10 cellular contexts compared by ENCODE assay signal in the genomic region with DNA sequence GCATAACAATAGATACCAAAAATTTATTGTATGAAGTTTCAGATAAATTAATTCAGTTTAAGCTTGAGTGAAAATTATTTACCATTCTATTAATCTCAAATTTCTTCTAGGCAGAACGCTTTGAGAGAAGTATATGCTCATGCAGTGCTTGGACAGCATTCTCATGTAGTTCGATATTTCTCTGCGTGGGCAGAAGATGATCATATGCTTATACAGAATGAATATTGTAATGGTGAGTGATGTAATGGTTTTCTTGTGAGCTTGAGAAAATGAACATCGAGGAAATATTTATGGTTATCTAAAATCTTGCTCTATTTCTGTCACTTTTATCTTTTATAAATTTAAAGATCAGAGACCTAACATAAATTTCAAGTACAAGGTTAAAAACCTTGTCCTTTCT. TPM values are rescaled to one million over a fixed set of nuclear protein-coding genes. Genes with fewer than 3 reads are reported as not detected.
A peak's percentile ranks its signal among the peaks of the same experiment; 100 is the strongest.
DNase-seq lines count a peak whose midpoint lies in the region; ATAC-seq, FAIRE-seq and TF ChIP-seq lines count a peak whose summit lies in the region.
"Had no signal": no experiment of that assay in that cellular context is flagged by ENCODE, and none has a peak within 500 bp of the region (broad histone marks: within the 10 kb centered on the region; RNA-seq: fewer than 3 reads in every experiment).

No MANE protein-coding gene starts in this region.

- intact Hi-C loops in HepG2 (cut with micrococcal nuclease; ENCODE audit: unreplicated experiment) (no loop called here), right lobe of liver (cut with DNase I) (no loop called here)

- H3K4me3 ChIP-seq in HepG2 (replicated peaks in 1 of 3; ENCODE audit: insufficient read depth in 1 of 3, low read depth in 2 of 3, low read length in 3 of 3) (peak overlapping the region; percentile 78 to 90 (median 87); a peak in 4 of 6 replicates), right lobe of liver (no peak overlapping the region), astrocyte of the cerebellum (ENCODE audit: low read depth, low read length) (peak overlapping the region; percentile 84)

- DNase-seq in HepG2 (ENCODE audit: low spot score): no peak
- no peak for DNase-seq in right lobe of liver
- DNase-seq in astrocyte of the cerebellum (ENCODE audit: low read depth): no peak
- peak; percentile 44 for DNase-seq in kidney tubule cell (ENCODE audit: low spot score)
- DNase-seq in DMS79 (lab: John Stamatoyannopoulos, UW): no peak
- DNase-seq in activated naive CD4-positive, alpha-beta T cell treated with anti-CD3 and anti-CD28 coated beads, Interleukin-2, amount 50 U/mL, for 72 hours (ENCODE audit: low spot score in 2 of 2): no peak
- DNase-seq in hippocampal formation (lab: John Stamatoyannopoulos, UW): no peak
- DNase-seq in occipital lobe (lab: John Stamatoyannopoulos, UW): no peak
- DNase-seq: activated CD8-positive, alpha-beta memory T cell treated with anti-CD3 and anti-CD28 coated beads for 24 hours; NCI-H1930 had no signal

- peak overlapping the region; percentile 71 for H3K4me2 ChIP-seq in HepG2 (ENCODE audit: low read depth, low read length)

- POLR2A ChIA-PET in HepG2 (lab: Yijun Ruan, JAX): interaction anchor here (1.8 kb wide), 1 partner anchor 116 kb away, joined by 5 read pairs; a partner anchor contains a TSS

- TF ChIP-seq CTCF in HepG2 (CRISPR knock-in tag; IDR thresholded peaks at IDR 0.05) (no peak), right lobe of liver (IDR thresholded peaks at IDR 0.05) (no peak), astrocyte of the cerebellum (IDR thresholded peaks at IDR 0.05; ENCODE audit: low read depth, low read length, missing control alignments) (no peak)

- no peak for FAIRE-seq in HepG2 (lab: Jason Lieb, UNC)

- no peak overlapping the region for H3K27ac Mint-ChIP-seq in activated naive CD4-positive, alpha-beta T cell treated with anti-CD3 and anti-CD28 coated beads, Interleukin-2, amount 50 U/mL, for 72 hours

- no peaks in the 10 kb centered on the region for H3K9me3 ChIP-seq in HepG2 (ENCODE audit: low read length)
- no peaks in the 10 kb centered on the region for H3K9me3 ChIP-seq in right lobe of liver

- H3K9ac ChIP-seq in HepG2 (ENCODE audit: insufficient read depth, low read depth, low read length): peak overlapping the region; percentile 98

- peaks cover 50 to 69% of the 10 kb centered on the region in 2 donors for H3K36me3 Mint-ChIP-seq in activated naive CD4-positive, alpha-beta T cell treated with anti-CD3 and anti-CD28 coated beads, Interleukin-2, amount 50 U/mL, for 72 hours

- ATAC-seq in HepG2: no peak
- ATAC-seq in right lobe of liver: no peak
- ATAC-seq in activated naive CD4-positive, alpha-beta T cell treated with anti-CD3 and anti-CD28 coated beads, Interleukin-2, amount 50 U/mL, for 72 hours: no peak

- peaks cover 73% of the 10 kb centered on the region for H3K79me2 ChIP-seq in HepG2 (ENCODE audit: insufficient read depth, low read length)

- H3K4me1 ChIP-seq in HepG2 (ENCODE audit: insufficient read depth, low read length) (peaks cover 41% of the 10 kb centered on the region), right lobe of liver (peaks cover 0 to 22% (median 4%) of the 10 kb centered on the region in 4 donors)

- in situ Hi-C loops in HepG2 (cut with HindIII; ENCODE audit: extremely low pct_ligation_motif_present, low pct_unique_long_range_greater_than_20kb): no loop called here
- in situ Hi-C loops in astrocyte of the cerebellum (cut with HindIII; ENCODE audit: low sequenced_read_pairs): no loop called here

- H2AFZ ChIP-seq in HepG2 (ENCODE audit: low read length): no peak overlapping the region

- peaks cover 8 to 54% of the 10 kb centered on the region in 2 experiments for H3K36me3 ChIP-seq in HepG2 (replicated peaks in 1 of 2; ENCODE audit: control insufficient read depth in 1 of 2, insufficient read depth in 2 of 2, low read length in 2 of 2)
- peaks cover 0 to 10% (median 2%) of the 10 kb centered on the region in 4 donors for H3K36me3 ChIP-seq in right lobe of liver

- H4K20me1 ChIP-seq in HepG2 (ENCODE audit: insufficient read depth, low read length): peaks cover 7% of the 10 kb centered on the region; the same call in 1 of the 2 replicates

- TF ChIP-seq POLR2A in HepG2 (IDR thresholded peaks at IDR 0.05; ENCODE audit: insufficient read depth in 1 of 2, low read depth in 2 of 2, low read length in 2 of 2) (no peak), right lobe of liver (IDR thresholded peaks at IDR 0.05) (no peak)

- CTCF ChIA-PET in HepG2 (lab: Yijun Ruan, JAX; ENCODE audit: low intra/inter-chr PET ratio, low total read pairs): no interaction called here

- no TSS peak for BruUV-seq in HepG2 (replicated peaks; lab: Mats Ljungman, UMichigan)

- H3K27me3 ChIP-seq in HepG2 (ENCODE audit: control insufficient read depth in 1 of 2, insufficient read depth in 2 of 2, low read length in 2 of 2) (no peaks in the 10 kb centered on the region; a peak in 1 of 5 replicates), right lobe of liver (no peaks in the 10 kb centered on the region)

- WGBS in HepG2 (ENCODE audit: low lambda C conversion rate): 81% methylated on average over 4 of the region's 4 CpGs
- 60% methylated on average over 4 of the region's 4 CpGs for WGBS in right lobe of liver (ENCODE audit: insufficient coverage, low coverage, low lambda C conversion rate, missing lambda C conversion rate)

- TF ChIP-seq EP300 in HepG2 (IDR thresholded peaks at IDR 0.05; ENCODE audit: low read depth in 2 of 2, low read length in 2 of 2) (no peak), HepG2 (CRISPR knock-in tag; IDR thresholded peaks at IDR 0.05; ENCODE audit: borderline replicate concordance) (no peak)

- no peaks in the 10 kb centered on the region for H3K9me3 Mint-ChIP-seq in activated naive CD4-positive, alpha-beta T cell treated with anti-CD3 and anti-CD28 coated beads, Interleukin-2, amount 50 U/mL, for 72 hours

- no peak for TF ChIP-seq RAD21 in HepG2 (CRISPR knock-in tag; IDR thresholded peaks at IDR 0.05)

- H3K27ac ChIP-seq in HepG2 (ENCODE audit: extremely low read length, insufficient read depth, low read length): peak overlapping the region; percentile 100
- peak overlapping the region in 1 of 3 donors; percentile 25 for H3K27ac ChIP-seq in right lobe of liver

TF ChIP-seq in HepG2, 621 proteins besides CTCF, POLR2A, EP300 and RAD21 (continues in another document):
- TF ChIP-seq ISX (CRISPR knock-in tag; conservative IDR thresholded peaks at IDR 0.05) (no peak), ZFAT (CRISPR knock-in tag; conservative IDR thresholded peaks at IDR 0.05) (no peak), TAF15 (IDR thresholded peaks at IDR 0.05; ENCODE audit: low read depth, low read length, poor library complexity, severe bottlenecking) (no peak), ZEB1 (IDR thresholded peaks at IDR 0.05; ENCODE audit: insufficient replicate concordance, low read depth) (no peak), ZSCAN20 (CRISPR knock-in tag; IDR thresholded peaks at IDR 0.05; ENCODE audit: borderline replicate concordance) (no peak), ZNF180 (CRISPR knock-in tag; IDR thresholded peaks at IDR 0.05; ENCODE audit: borderline replicate concordance, low read depth) (no peak), ZNF773 (CRISPR knock-in tag; IDR thresholded peaks at IDR 0.05; ENCODE audit: borderline replicate concordance) (no peak), KDM5B (CRISPR knock-in tag; IDR thresholded peaks at IDR 0.05; ENCODE audit: borderline replicate concordance) (no peak), ZNF501 (CRISPR knock-in tag; IDR thresholded peaks at IDR 0.05) (no peak), ZNF761 (CRISPR knock-in tag; conservative IDR thresholded peaks at IDR 0.05) (no peak)
- TF ChIP-seq, protein P1, sequence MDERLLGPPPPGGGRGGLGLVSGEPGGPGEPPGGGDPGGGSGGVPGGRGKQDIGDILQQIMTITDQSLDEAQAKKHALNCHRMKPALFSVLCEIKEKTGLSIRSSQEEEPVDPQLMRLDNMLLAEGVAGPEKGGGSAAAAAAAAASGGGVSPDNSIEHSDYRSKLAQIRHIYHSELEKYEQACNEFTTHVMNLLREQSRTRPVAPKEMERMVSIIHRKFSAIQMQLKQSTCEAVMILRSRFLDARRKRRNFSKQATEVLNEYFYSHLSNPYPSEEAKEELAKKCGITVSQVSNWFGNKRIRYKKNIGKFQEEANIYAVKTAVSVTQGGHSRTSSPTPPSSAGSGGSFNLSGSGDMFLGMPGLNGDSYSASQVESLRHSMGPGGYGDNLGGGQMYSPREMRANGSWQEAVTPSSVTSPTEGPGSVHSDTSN (CRISPR knock-in tag; IDR thresholded peaks at IDR 0.05): no peak

RNA-seq across cellular contexts. Expression of a gene that starts 3.6 kb away (rescaled TPM):
- total RNA-seq in HepG2 (2016; rRNA removed; fragmentation: Illumina TruSeq; extraction: Trizol) (63.7 and 71.7 TPM in 2 replicates), right lobe of liver (10 to 100 TPM; 11.1 to 34.0 (median 19.5) TPM), occipital lobe (17.3 TPM)
- total RNA-seq in HepG2 (2016; cell fraction: cytosol; rRNA removed; fragmentation: Illumina TruSeq; extraction: Trizol; ENCODE audit: low read depth): 5.3 and 8.1 TPM in 2 replicates
- total RNA-seq in HepG2 (2016; cell fraction: insoluble cytoplasmic fraction; rRNA removed; fragmentation: Illumina TruSeq; extraction: Trizol): 59.2 and 62.0 TPM in 2 replicates
- total RNA-seq in HepG2 (2016; cell fraction: membrane; rRNA removed; fragmentation: Illumina TruSeq; extraction: Trizol): 16.3 and 20.1 TPM in 2 replicates
- 55.9 and 59.7 TPM in 2 replicates for total RNA-seq in HepG2 (2016; cell fraction: nucleus; rRNA removed; fragmentation: Illumina TruSeq; extraction: Trizol)
- polyA plus RNA-seq in HepG2 (2011; rRNA removed): 24.2 and 31.4 TPM in 2 replicates
- 9.9 and 15.9 TPM in 2 replicates for polyA plus RNA-seq in HepG2 (2011; cell fraction: cytosol; rRNA removed)
- polyA plus RNA-seq in HepG2 (2011; cell fraction: nucleus; rRNA removed): 19.4 and 21.7 TPM in 2 replicates
- 34.3 and 43.6 TPM in 2 replicates for polyA plus RNA-seq in HepG2 (2012)
- 1.5 and 1.7 TPM in 2 replicates for polyA plus RNA-seq in HepG2 (2016; cell fraction: cytosol; fragmentation: Illumina TruSeq; extraction: Trizol; ENCODE audit: low read depth)
- 55.1 and 60.7 TPM in 2 replicates for polyA plus RNA-seq in HepG2 (2016; cell fraction: insoluble cytoplasmic fraction; fragmentation: Illumina TruSeq; extraction: Trizol; ENCODE audit: low read depth)
- 5.2 and 6.5 TPM in 2 replicates for polyA plus RNA-seq in HepG2 (2016; cell fraction: membrane; fragmentation: Illumina TruSeq; extraction: Trizol; ENCODE audit: low read depth)
- 61.4 and 70.9 TPM in 2 replicates for polyA plus RNA-seq in HepG2 (2016; cell fraction: nucleus; fragmentation: Illumina TruSeq; extraction: Trizol; ENCODE audit: insufficient read depth, low read depth)
- polyA minus RNA-seq in HepG2 (2011; rRNA and poly(A)+ RNA removed; ENCODE audit: low replicate concordance): 13.9 and 26.9 TPM in 2 replicates
- polyA minus RNA-seq in HepG2 (2011; cell fraction: cytosol; rRNA and poly(A)+ RNA removed): 20.9 and 21.9 TPM in 2 replicates
- 77.1 and 85.4 TPM in 2 replicates for polyA minus RNA-seq in HepG2 (2011; cell fraction: nucleus; rRNA and poly(A)+ RNA removed)
- 10 to 100 TPM; 39.8 to 52.3 TPM for total RNA-seq in activated naive CD4-positive, alpha-beta T cell treated with anti-CD3 and anti-CD28 coated beads, Interleukin-2, amount 50 U/mL, for 72 hours

Comparison
In these comparisons a context has a peak if more than half of its experiments do, and no peak if none do; other contexts are left out.
1. H3K4me3 ChIP-seq: peak in HepG2 (3 of 3) and astrocyte of the cerebellum (single experiment); none in right lobe of liver (0 of 3).